In the genomic region with DNA sequence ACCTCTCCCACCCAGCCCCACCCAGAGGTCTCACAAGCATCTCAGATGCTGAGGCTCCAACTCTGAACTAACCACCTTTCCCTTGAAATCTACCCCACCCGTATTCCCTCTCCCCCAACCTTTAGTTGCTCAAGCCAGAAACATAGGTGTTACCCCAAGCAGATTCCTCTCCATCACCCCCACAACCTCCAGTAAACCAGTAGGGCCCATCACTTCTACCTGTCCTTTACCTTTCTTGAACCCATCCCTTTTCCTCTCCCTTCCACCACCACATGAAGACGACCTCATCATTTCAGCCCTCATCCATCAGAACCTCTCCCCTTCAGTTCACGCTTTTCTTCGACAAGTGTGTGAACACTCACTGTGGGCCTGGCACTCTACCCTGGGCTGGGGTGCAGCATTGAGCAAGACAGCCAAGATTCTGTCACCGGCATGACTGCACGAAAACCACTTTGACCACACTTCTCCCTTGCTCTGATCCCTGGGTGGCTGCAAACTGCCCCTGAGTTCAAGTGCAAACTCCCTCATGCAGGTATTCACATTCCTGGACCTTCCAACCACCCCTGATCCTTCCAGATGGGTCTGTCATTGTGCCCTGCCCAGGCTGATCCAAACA, we compare ENCODE assay signal across 9 cellular contexts.
DNase-seq lines count a peak whose midpoint lies in the region; ATAC-seq and TF ChIP-seq lines count a peak whose summit lies in the region.
"Had no signal": no experiment of that assay in that cellular context is flagged by ENCODE, and none has a peak within 500 bp of the region (broad histone marks: within the 10 kb centered on the region; RNA-seq: fewer than 3 reads in every experiment).

No MANE protein-coding gene starts in this region.

- no peaks in the 10 kb centered on the region for H3K36me3 Mint-ChIP-seq in HFFc6 (ENCODE audit: low read depth)
- H3K36me3 Mint-ChIP-seq in activated CD8-positive, alpha-beta T cell treated with anti-CD3 and anti-CD28 coated beads, Interleukin-2, amount 10 ng/mL, durations not matched to agents 7 days and 5 days (ENCODE audit: low read depth): no peaks in the 10 kb centered on the region
- no peaks in the 10 kb centered on the region for H3K36me3 Mint-ChIP-seq in activated CD4-positive, alpha-beta T cell treated with anti-CD3 and anti-CD28 coated beads, Interleukin-2, amount 10 ng/mL, durations not matched to agents 24 days and 14 days (ENCODE audit: low read depth)

- no peak for ATAC-seq in activated CD8-positive, alpha-beta T cell treated with anti-CD3 and anti-CD28 coated beads, Interleukin-2, amount 10 ng/mL, durations not matched to agents 7 days and 5 days

- peaks cover 31% of the 10 kb centered on the region for H3K27me3 ChIP-seq in iPS-20b (ENCODE audit: insufficient read depth, low read length)

- intact Hi-C loops in activated CD4-positive, alpha-beta T cell treated with anti-CD3 and anti-CD28 coated beads, Interleukin-2, amount 10 ng/mL, durations not matched to agents 24 days and 14 days (cut with micrococcal nuclease): no loop called here

- no peaks in the 10 kb centered on the region for H3K9me3 Mint-ChIP-seq in HFFc6
- H3K9me3 Mint-ChIP-seq in activated CD8-positive, alpha-beta T cell treated with anti-CD3 and anti-CD28 coated beads, Interleukin-2, amount 10 ng/mL, durations not matched to agents 7 days and 5 days (ENCODE audit: insufficient read depth): no peaks in the 10 kb centered on the region
- no peaks in the 10 kb centered on the region for H3K9me3 Mint-ChIP-seq in activated CD4-positive, alpha-beta T cell treated with anti-CD3 and anti-CD28 coated beads, Interleukin-2, amount 10 ng/mL, durations not matched to agents 24 days and 14 days

- TF ChIP-seq CTCF in HFFc6 (IDR thresholded peaks at IDR 0.05): no peak

- H3K9me3 ChIP-seq in iPS-20b (ENCODE audit: insufficient read depth, low read depth, low read length): no peaks in the 10 kb centered on the region

- H3K9ac ChIP-seq in iPS-20b (ENCODE audit: low read depth, low read length): peak overlapping the region; percentile 86; the same call in 1 of the 2 replicates

- H3K27me3 Mint-ChIP-seq in HFFc6 (ENCODE audit: insufficient read depth): peaks cover 21% of the 10 kb centered on the region
- peaks cover 70% of the 10 kb centered on the region for H3K27me3 Mint-ChIP-seq in activated CD8-positive, alpha-beta T cell treated with anti-CD3 and anti-CD28 coated beads, Interleukin-2, amount 10 ng/mL, durations not matched to agents 7 days and 5 days (ENCODE audit: low read depth)
- H3K27me3 Mint-ChIP-seq in activated CD4-positive, alpha-beta T cell treated with anti-CD3 and anti-CD28 coated beads, Interleukin-2, amount 10 ng/mL, durations not matched to agents 24 days and 14 days: peaks cover 65% of the 10 kb centered on the region

- H3K4me1 Mint-ChIP-seq in HFFc6 (ENCODE audit: low read depth): peaks cover 39% of the 10 kb centered on the region
- peaks cover 23% of the 10 kb centered on the region for H3K4me1 Mint-ChIP-seq in activated CD8-positive, alpha-beta T cell treated with anti-CD3 and anti-CD28 coated beads, Interleukin-2, amount 10 ng/mL, durations not matched to agents 7 days and 5 days (ENCODE audit: low read depth)
- H3K4me1 Mint-ChIP-seq in activated CD4-positive, alpha-beta T cell treated with anti-CD3 and anti-CD28 coated beads, Interleukin-2, amount 10 ng/mL, durations not matched to agents 24 days and 14 days: peaks cover 10% of the 10 kb centered on the region

- no peak overlapping the region for H3K4me3 ChIP-seq in iPS-20b (ENCODE audit: low read length)

- no peak overlapping the region for H3K27ac ChIP-seq in iPS-20b (ENCODE audit: low read length)

- POLR2A ChIA-PET in activated CD8-positive, alpha-beta T cell treated with anti-CD3 and anti-CD28 coated beads, Interleukin-2, amount 10 ng/mL, durations not matched to agents 7 days and 5 days (lab: Charles Lee): no interaction called here

- H3K36me3 ChIP-seq in iPS-20b (ENCODE audit: insufficient read depth, low read depth, low read length): no peaks in the 10 kb centered on the region

- DNase-seq in HFFc6 (no peak), NCI-H128 (lab: John Stamatoyannopoulos, UW; ENCODE audit: unreplicated experiment) (no peak), T-helper 9 cell (no peak)
- peak; percentile 31 for DNase-seq in activated CD8-positive, alpha-beta T cell treated with anti-CD3 and anti-CD28 coated beads, Interleukin-2, amount 10 ng/mL, durations not matched to agents 7 days and 5 days
- DNase-seq in stimulated activated CD8-positive, alpha-beta memory T cell treated with anti-CD3 and anti-CD28 coated beads, Interleukin-4, amount 100 ng/mL, for 48 hours: peak; percentile 47
- no peak for DNase-seq in activated CD4-positive, alpha-beta T cell treated with anti-CD3 and anti-CD28 coated beads, Interleukin-2, amount 10 ng/mL, durations not matched to agents 24 days and 14 days
- DNase-seq in effector CD4-positive, alpha-beta T cell: no peak
- DNase-seq: NCI-H748 treated with DMSO at 0.1 percent for 48 hours had no signal

- H3K27ac Mint-ChIP-seq in HFFc6: peak overlapping the region; percentile 97
- no peak overlapping the region for H3K27ac Mint-ChIP-seq in activated CD8-positive, alpha-beta T cell treated with anti-CD3 and anti-CD28 coated beads, Interleukin-2, amount 10 ng/mL, durations not matched to agents 7 days and 5 days
- no peak overlapping the region for H3K27ac Mint-ChIP-seq in activated CD4-positive, alpha-beta T cell treated with anti-CD3 and anti-CD28 coated beads, Interleukin-2, amount 10 ng/mL, durations not matched to agents 24 days and 14 days

- CTCF ChIA-PET in activated CD8-positive, alpha-beta T cell treated with anti-CD3 and anti-CD28 coated beads, Interleukin-2, amount 10 ng/mL, durations not matched to agents 7 days and 5 days (lab: Charles Lee): interaction anchor here (1.3 kb wide), 2 partner anchors 22 to 43 kb away, joined by 3 to 4 read pairs; no protein-coding TSS in a partner anchor

- H3K4me3 Mint-ChIP-seq in HFFc6: no peak overlapping the region
- H3K4me3 Mint-ChIP-seq in activated CD8-positive, alpha-beta T cell treated with anti-CD3 and anti-CD28 coated beads, Interleukin-2, amount 10 ng/mL, durations not matched to agents 7 days and 5 days: no peak overlapping the region
- H3K4me3 Mint-ChIP-seq in activated CD4-positive, alpha-beta T cell treated with anti-CD3 and anti-CD28 coated beads, Interleukin-2, amount 10 ng/mL, durations not matched to agents 24 days and 14 days: no peak overlapping the region

- peaks cover 15% of the 10 kb centered on the region; the same call in 1 of the 2 replicates for H3K4me1 ChIP-seq in iPS-20b (ENCODE audit: insufficient read depth, low read length)

Comparison
In these comparisons a context has a peak if more than half of its experiments do, and no peak if none do; other contexts are left out.
1. DNase-seq: peak in activated CD8-positive, alpha-beta T cell treated with anti-CD3 and anti-CD28 coated beads, Interleukin-2, amount 10 ng/mL, durations not matched to agents 7 days and 5 days (single experiment) and stimulated activated CD8-positive, alpha-beta memory T cell treated with anti-CD3 and anti-CD28 coated beads, Interleukin-4, amount 100 ng/mL, for 48 hours (single experiment); none in HFFc6 (single experiment), NCI-H128 (single experiment), activated CD4-positive, alpha-beta T cell treated with anti-CD3 and anti-CD28 coated beads, Interleukin-2, amount 10 ng/mL, durations not matched to agents 24 days and 14 days (single experiment), T-helper 9 cell (single experiment) and effector CD4-positive, alpha-beta T cell (single experiment).